In the genomic region with DNA sequence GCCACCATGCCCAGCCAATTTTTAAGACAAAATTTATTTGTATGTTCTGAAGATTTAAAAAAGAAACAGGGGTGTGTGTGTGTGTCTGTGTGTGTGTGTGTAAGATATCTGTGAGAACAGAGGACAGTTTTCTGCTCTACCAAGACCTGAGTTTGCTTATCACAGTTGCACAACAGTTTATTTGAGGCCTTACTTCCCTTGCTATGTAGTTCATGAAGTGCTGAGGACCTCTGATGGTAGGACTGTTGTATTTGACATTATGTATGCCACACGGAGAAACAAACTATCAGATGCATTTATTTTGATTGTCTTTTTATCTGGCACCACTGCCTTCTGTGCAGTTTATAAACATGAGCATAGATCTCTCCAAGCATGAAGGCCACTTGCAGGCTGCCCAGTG, we compare ENCODE assay signal across 10 cellular contexts.
DNase-seq lines count a peak whose midpoint lies in the region; ATAC-seq and TF ChIP-seq lines count a peak whose summit lies in the region.
"Had no signal": no experiment of that assay in that cellular context is flagged by ENCODE, and none has a peak within 500 bp of the region (broad histone marks: within the 10 kb centered on the region; RNA-seq: fewer than 3 reads in every experiment).

No MANE protein-coding gene starts in this region.

- no peaks in the 10 kb centered on the region for H3K36me3 Mint-ChIP-seq in HFFc6 (ENCODE audit: low read depth)
- H3K36me3 Mint-ChIP-seq in CD8-positive, alpha-beta memory T cell: no peaks in the 10 kb centered on the region

- H3K4me3 Mint-ChIP-seq in HFFc6: no peak overlapping the region
- no peak overlapping the region for H3K4me3 Mint-ChIP-seq in CD8-positive, alpha-beta memory T cell

- H3K9me3 Mint-ChIP-seq in HFFc6: no peaks in the 10 kb centered on the region
- H3K9me3 Mint-ChIP-seq in CD8-positive, alpha-beta memory T cell: peaks cover 0 to 9% (median 2%) of the 10 kb centered on the region in 5 donors

- no peaks in the 10 kb centered on the region for H3K9me3 ChIP-seq in lower lobe of right lung
- no peaks in the 10 kb centered on the region for H3K9me3 ChIP-seq in CD8-positive, alpha-beta memory T cell (ENCODE audit: low read length)
- no peaks in the 10 kb centered on the region for H3K9me3 ChIP-seq in vagina
- H3K9me3 ChIP-seq: tibial nerve had no signal

- intact Hi-C loops in lower lobe of right lung (cut with DNase I) (no loop called here), vagina (cut with DNase I) (no loop called here)

- no peaks in the 10 kb centered on the region for H3K4me1 Mint-ChIP-seq in HFFc6 (ENCODE audit: low read depth)
- no peaks in the 10 kb centered on the region for H3K4me1 Mint-ChIP-seq in CD8-positive, alpha-beta memory T cell

- no peak overlapping the region for H3K27ac Mint-ChIP-seq in HFFc6
- H3K27ac Mint-ChIP-seq in CD8-positive, alpha-beta memory T cell: no peak overlapping the region

- H3K27me3 ChIP-seq in lower lobe of right lung (ENCODE audit: low read depth): no peaks in the 10 kb centered on the region
- no peaks in the 10 kb centered on the region for H3K27me3 ChIP-seq in CD8-positive, alpha-beta memory T cell (ENCODE audit: insufficient read depth, low read length, poor library complexity, severe bottlenecking)
- no peaks in the 10 kb centered on the region for H3K27me3 ChIP-seq in vagina
- H3K27me3 ChIP-seq: tibial nerve had no signal

- ATAC-seq in lower lobe of right lung: peak in 1 of 2 donors; percentile 50
- no peak for ATAC-seq in GM21526 (IDR thresholded peaks at IDR 0.05; ENCODE audit: low FRiP score, unreplicated experiment)

- no peak for TF ChIP-seq POLR2A in vagina (IDR thresholded peaks at IDR 0.05)

- POLR2A ChIA-PET in CD8-positive, alpha-beta memory T cell (lab: Charles Lee): no interaction called here

- H3K36me3 ChIP-seq in lower lobe of right lung (no peaks in the 10 kb centered on the region), vagina (no peaks in the 10 kb centered on the region)
- no peaks in the 10 kb centered on the region for H3K36me3 ChIP-seq in CD8-positive, alpha-beta memory T cell (ENCODE audit: insufficient read depth, low read length)
- H3K36me3 ChIP-seq: tibial nerve had no signal

- CTCF ChIA-PET in CD8-positive, alpha-beta memory T cell (lab: Charles Lee): no interaction called here

- H3K4me3 ChIP-seq in cardiac fibroblast (replicated peaks in 1 of 2; ENCODE audit: low read depth in 2 of 2, low read length in 2 of 2) (no peak overlapping the region), lower lobe of right lung (no peak overlapping the region), vagina (no peak overlapping the region)
- no peak overlapping the region for H3K4me3 ChIP-seq in CD8-positive, alpha-beta memory T cell (ENCODE audit: low read length)
- H3K4me3 ChIP-seq: tibial nerve had no signal

- peak; percentile 20 for DNase-seq in AG08396 (ENCODE audit: low spot score)
- peak; percentile 47 for DNase-seq in HFFc6
- DNase-seq in cardiac fibroblast (ENCODE audit: low read depth in 2 of 2): peak; percentile 41 to 85
- no peak for DNase-seq in lower lobe of right lung
- DNase-seq in CD8-positive, alpha-beta memory T cell: no peak
- DNase-seq in middle frontal gyrus (ENCODE audit: extremely low spot score, low spot score): no peak
- no peak for DNase-seq in vagina (ENCODE audit: extremely low spot score in 2 of 2)
- DNase-seq: activated CD4-positive, alpha-beta T cell treated with anti-CD3 and anti-CD28 coated beads for 1 hour had no signal

- no peaks in the 10 kb centered on the region for H3K4me1 ChIP-seq in lower lobe of right lung
- H3K4me1 ChIP-seq in CD8-positive, alpha-beta memory T cell (ENCODE audit: insufficient read depth, low read length): no peaks in the 10 kb centered on the region
- no peaks in the 10 kb centered on the region for H3K4me1 ChIP-seq in vagina
- H3K4me1 ChIP-seq: tibial nerve had no signal

- H3K27me3 Mint-ChIP-seq in HFFc6 (ENCODE audit: insufficient read depth): peaks cover 14% of the 10 kb centered on the region
- H3K27me3 Mint-ChIP-seq in CD8-positive, alpha-beta memory T cell: peaks cover 0 to 2% of the 10 kb centered on the region in 2 donors

- TF ChIP-seq CTCF in HFFc6 (IDR thresholded peaks at IDR 0.05) (peak; percentile 48; the same call in 1 of the 2 replicates), cardiac fibroblast (IDR thresholded peaks at IDR 0.05; ENCODE audit: low read depth, low read length) (no peak), lower lobe of right lung (IDR thresholded peaks at IDR 0.05) (peak; percentile 17), vagina (IDR thresholded peaks at IDR 0.05) (peak in 1 of 3 experiments; percentile 38)

- H3K27ac ChIP-seq in lower lobe of right lung: no peak overlapping the region
- no peak overlapping the region for H3K27ac ChIP-seq in CD8-positive, alpha-beta memory T cell (ENCODE audit: low read depth, low read length)
- no peak overlapping the region for H3K27ac ChIP-seq in vagina
- H3K27ac ChIP-seq: tibial nerve had no signal

Comparison
In these comparisons a context has a peak if more than half of its experiments do, and no peak if none do; other contexts are left out.
1. DNase-seq: peak in AG08396 (single experiment), HFFc6 (single experiment) and cardiac fibroblast (2 of 2); none in lower lobe of right lung (single experiment), CD8-positive, alpha-beta memory T cell (0 of 5), middle frontal gyrus (single experiment) and vagina (0 of 2).